22 cellular contexts compared by ENCODE assay signal in genomic region chr4:118881512-118882146, GRCh38. TPM values are rescaled to one million over a fixed set of nuclear protein-coding genes. Genes with fewer than 3 reads are reported as not detected.
DNase-seq lines count a peak whose midpoint lies in the region; ATAC-seq, FAIRE-seq and TF ChIP-seq lines count a peak whose summit lies in the region.
"Had no signal": no experiment of that assay in that cellular context is flagged by ENCODE, and none has a peak within 500 bp of the region (broad histone marks: within the 10 kb centered on the region; RNA-seq: fewer than 3 reads in every experiment).

No MANE protein-coding gene starts in this region.

- H2BK5ac ChIP-seq in mesendoderm (ENCODE audit: low read length) = no peak overlapping the region

- H3K4ac ChIP-seq in mesendoderm (ENCODE audit: low read depth, low read length) = no peak overlapping the region

- no peak overlapping the region for H2BK120ac ChIP-seq in mesendoderm (ENCODE audit: low read depth, low read length)

- DNase-seq in ELF-1 (ENCODE audit: low read depth, low spot score) (peak; percentile 81), bronchial epithelial cell (ENCODE audit: low read depth) (peak; percentile 22), mesendoderm (peak; percentile 31), NCI-H1417 treated with DMSO at 0.1 percent for 48 hours (lab: John Stamatoyannopoulos, UW) (no peak), testis (no peak)
- DNase-seq: CD4-positive, alpha-beta memory T cell; DMS153; GF-D8; GM23248; Karpas-422; MG63; NCI-H1092; NCI-H146; NCI-H2081; NCI-H226; NCI-H524; SHP77 had no signal

- H3K4me2 ChIP-seq in mesendoderm (ENCODE audit: low read length) = no peak overlapping the region

- no peaks in the 10 kb centered on the region for H3K27me3 ChIP-seq in bronchial epithelial cell (ENCODE audit: control insufficient read depth, insufficient read depth, low read length)
- no peaks in the 10 kb centered on the region for H3K27me3 ChIP-seq in mesendoderm (ENCODE audit: insufficient read depth, low read length, poor library complexity)
- no peaks in the 10 kb centered on the region for H3K27me3 ChIP-seq in testis
- H3K27me3 ChIP-seq: MG63 had no signal

- no peak overlapping the region for H4K5ac ChIP-seq in mesendoderm (ENCODE audit: low read length)

- no CpG with 5 or more reads among the region's 12 CpGs for WGBS in mesendoderm (ENCODE audit: extremely low coverage, insufficient coverage, low lambda C conversion rate)
- WGBS in testis, 2 donors = 74 to 75% methylated on average over 12 of the region's 12 CpGs

- ATAC-seq in GM18520 (IDR thresholded peaks at IDR 0.05; ENCODE audit: unreplicated experiment) = no peak
- no peak for ATAC-seq in GM19463 (IDR thresholded peaks at IDR 0.05; ENCODE audit: unreplicated experiment)
- ATAC-seq: SK-N-SH treated with all-trans-retinoic acid at 6 μM for 48 hours had no signal

- H3K79me1 ChIP-seq in mesendoderm (ENCODE audit: low read length) = no peaks in the 10 kb centered on the region

- no peaks in the 10 kb centered on the region for H3K9me3 ChIP-seq in testis
- H3K9me3 ChIP-seq: MG63 had no signal

- TF ChIP-seq CTCF in bronchial epithelial cell (IDR thresholded peaks at IDR 0.05; ENCODE audit: insufficient read depth, low read length, severe bottlenecking) (no peak), testis (IDR thresholded peaks at IDR 0.05) (no peak)

- H3K27ac ChIP-seq in mesendoderm (ENCODE audit: low read depth, low read length) (no peak overlapping the region), testis (no peak overlapping the region)
- H3K27ac ChIP-seq: GM23248 had no signal

- TF ChIP-seq EP300 in Ishikawa (IDR thresholded peaks at IDR 0.05; ENCODE audit: borderline replicate concordance) = no peak

- no peak overlapping the region for H3K23ac ChIP-seq in mesendoderm (ENCODE audit: low read length)

- no peak overlapping the region for H2BK15ac ChIP-seq in mesendoderm (replicated peaks; ENCODE audit: low read depth)

- H3K56ac ChIP-seq in mesendoderm (ENCODE audit: low read length) = no peak overlapping the region

- H3K18ac ChIP-seq in mesendoderm (ENCODE audit: low read length) = no peak overlapping the region

- no peak for TF ChIP-seq RAD21 in Ishikawa (IDR thresholded peaks at IDR 0.05; ENCODE audit: low read depth)

- H2AK5ac ChIP-seq in mesendoderm (ENCODE audit: low read length) = no peak overlapping the region

- H3K36me3 ChIP-seq in bronchial epithelial cell (ENCODE audit: control insufficient read depth, insufficient read depth, low read length) = no peaks in the 10 kb centered on the region
- H3K36me3 ChIP-seq in mesendoderm (ENCODE audit: control insufficient read depth, insufficient read depth, low read length) = no peaks in the 10 kb centered on the region
- no peaks in the 10 kb centered on the region for H3K36me3 ChIP-seq in testis (ENCODE audit: low read depth, missing control alignments)
- H3K36me3 ChIP-seq: MG63 had no signal

- H3K9ac ChIP-seq in mesendoderm (ENCODE audit: low read length) = no peak overlapping the region
- H3K9ac ChIP-seq: GM23248 had no signal

- no peak for FAIRE-seq in bronchial epithelial cell (lab: Jason Lieb, UNC)
- FAIRE-seq: A204.1 had no signal

- no peaks in the 10 kb centered on the region for H3K79me2 ChIP-seq in mesendoderm (ENCODE audit: control insufficient read depth, insufficient read depth, low read length)

- intact Hi-C loops in testis (cut with DNase I; ENCODE audit: low total_unique reads) = no loop called here

- H3K4me1 ChIP-seq in mesendoderm (ENCODE audit: control insufficient read depth, low read depth, low read length) (no peaks in the 10 kb centered on the region), testis (no peaks in the 10 kb centered on the region)

- H3K4me3 ChIP-seq in bronchial epithelial cell (ENCODE audit: low read depth, low read length) = no peak overlapping the region
- H3K4me3 ChIP-seq in mesendoderm (ENCODE audit: low read length) = no peak overlapping the region
- H3K4me3 ChIP-seq in testis = no peak overlapping the region
- H3K4me3 ChIP-seq: GM23248, MG63 had no signal

- no peak overlapping the region for H4K8ac ChIP-seq in mesendoderm (ENCODE audit: low read depth, low read length)

- TF ChIP-seq POLR2A in testis (IDR thresholded peaks at IDR 0.05) = no peak

TF ChIP-seq in Ishikawa, 13 proteins besides CTCF, POLR2A, EP300 and RAD21:
- no peak for TF ChIP-seq YY1 (IDR thresholded peaks at IDR 0.05; ENCODE audit: low read depth)
- 0 out of 2 replicates have a peak, but pooled peaks have one; percentile 17 for TF ChIP-seq CEBPB (IDR thresholded peaks at IDR 0.05)
- TF ChIP-seq TCF12 (IDR thresholded peaks at IDR 0.05; ENCODE audit: low read depth) = no peak

RNA-seq across cellular contexts. Expression of gene SYNPO2, which starts 7.0 kb away (rescaled TPM):
- total RNA-seq in bronchial epithelial cell (0.13 and 0.26 TPM in 2 replicates), testis (10 to 100 TPM; 44.3 to 53.4 TPM)
- 0.45 TPM for polyA plus RNA-seq in mesendoderm (2013, experiment 1 of 2)
- polyA plus RNA-seq in mesendoderm (2013, experiment 2 of 2) = 0.53 TPM
- 29.1 TPM for polyA plus RNA-seq in testis (ENCODE audit: insufficient read depth, low read depth, low replicate concordance)

RNA-seq across cellular contexts. Expression of gene SEC24D, which starts 45.7 kb away (rescaled TPM):
- total RNA-seq in bronchial epithelial cell (15.6 and 18.4 TPM in 2 replicates), testis (10 to 100 TPM; 53.4 to 74.1 TPM)
- 30.3 TPM for polyA plus RNA-seq in mesendoderm (2013, experiment 1 of 2)
- polyA plus RNA-seq in mesendoderm (2013, experiment 2 of 2) = 32.4 TPM
- 62.2 TPM for polyA plus RNA-seq in testis (ENCODE audit: insufficient read depth, low read depth, low replicate concordance)

Comparison
In these comparisons a context has a peak if more than half of its experiments do, and no peak if none do; other contexts are left out.
1. DNase-seq: peak in ELF-1 (single experiment), bronchial epithelial cell (single experiment) and mesendoderm (single experiment); none in NCI-H1417 treated with DMSO at 0.1 percent for 48 hours (single experiment) and testis (single experiment).
2. RNA of gene SYNPO2, which starts 7.0 kb away (total RNA-seq): 44.3 to 53.4 TPM in testis; 0.13 to 0.26 TPM in bronchial epithelial cell; every median in the first group is over 10 times any median in the second.